1 cellular context compared by ENCODE assay signal in the genomic region with DNA sequence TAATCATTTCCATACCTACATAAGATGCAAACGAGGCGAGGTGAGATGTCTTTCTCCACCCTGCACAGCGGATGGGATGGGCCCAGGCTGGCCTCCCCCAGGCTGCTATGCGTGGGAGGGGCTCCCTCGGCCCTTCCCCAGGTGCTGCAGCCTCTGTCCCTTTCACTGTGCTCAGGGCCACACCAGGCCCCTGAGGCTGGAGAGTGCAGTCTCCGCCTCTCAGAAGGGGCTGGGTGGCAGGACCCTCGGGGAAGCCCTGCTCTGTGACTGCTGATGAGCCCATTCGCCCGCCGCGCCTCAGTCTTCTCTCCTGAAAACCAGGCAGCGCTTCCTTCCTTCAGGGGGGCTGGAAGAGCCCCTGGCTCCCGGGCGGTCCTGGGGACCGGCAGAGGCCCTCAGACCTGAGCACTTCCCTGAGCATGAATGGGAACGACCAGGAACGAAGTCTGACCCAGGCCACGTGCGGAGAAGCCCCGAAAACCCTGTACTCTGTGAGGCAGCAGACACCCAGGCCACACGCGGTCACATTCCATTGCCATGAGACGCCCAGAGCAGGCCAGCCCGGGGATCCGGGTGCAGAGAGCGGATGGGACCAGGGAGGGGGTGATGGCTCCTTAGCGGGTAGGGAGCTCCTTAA.
A peak's percentile ranks its signal among the peaks of the same experiment; 100 is the strongest.
TF ChIP-seq lines count a peak whose summit lies in the region.

No MANE protein-coding gene starts in this region.

TF ChIP-seq in HepG2, 621 proteins besides CTCF, POLR2A, EP300 and RAD21 (continued from another document and continues in another):
- TF ChIP-seq CREB1 (IDR thresholded peaks at IDR 0.05) = no peak
- no peak for TF ChIP-seq CREB1 (CRISPR knock-in tag; IDR thresholded peaks at IDR 0.05)
- TF ChIP-seq ZNF136 (CRISPR knock-in tag; IDR thresholded peaks at IDR 0.05; ENCODE audit: low read depth) = no peak
- TF ChIP-seq, protein P1, sequence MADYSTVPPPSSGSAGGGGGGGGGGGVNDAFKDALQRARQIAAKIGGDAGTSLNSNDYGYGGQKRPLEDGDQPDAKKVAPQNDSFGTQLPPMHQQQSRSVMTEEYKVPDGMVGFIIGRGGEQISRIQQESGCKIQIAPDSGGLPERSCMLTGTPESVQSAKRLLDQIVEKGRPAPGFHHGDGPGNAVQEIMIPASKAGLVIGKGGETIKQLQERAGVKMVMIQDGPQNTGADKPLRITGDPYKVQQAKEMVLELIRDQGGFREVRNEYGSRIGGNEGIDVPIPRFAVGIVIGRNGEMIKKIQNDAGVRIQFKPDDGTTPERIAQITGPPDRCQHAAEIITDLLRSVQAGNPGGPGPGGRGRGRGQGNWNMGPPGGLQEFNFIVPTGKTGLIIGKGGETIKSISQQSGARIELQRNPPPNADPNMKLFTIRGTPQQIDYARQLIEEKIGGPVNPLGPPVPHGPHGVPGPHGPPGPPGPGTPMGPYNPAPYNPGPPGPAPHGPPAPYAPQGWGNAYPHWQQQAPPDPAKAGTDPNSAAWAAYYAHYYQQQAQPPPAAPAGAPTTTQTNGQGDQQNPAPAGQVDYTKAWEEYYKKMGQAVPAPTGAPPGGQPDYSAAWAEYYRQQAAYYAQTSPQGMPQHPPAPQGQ (CRISPR knock-in tag; IDR thresholded peaks at IDR 0.05; ENCODE audit: borderline replicate concordance) = no peak
- no peak; the same call in 1 of the 2 replicates for TF ChIP-seq SAFB2 (CRISPR knock-in tag; IDR thresholded peaks at IDR 0.05; ENCODE audit: borderline replicate concordance, low read depth)
- TF ChIP-seq, protein P2, sequence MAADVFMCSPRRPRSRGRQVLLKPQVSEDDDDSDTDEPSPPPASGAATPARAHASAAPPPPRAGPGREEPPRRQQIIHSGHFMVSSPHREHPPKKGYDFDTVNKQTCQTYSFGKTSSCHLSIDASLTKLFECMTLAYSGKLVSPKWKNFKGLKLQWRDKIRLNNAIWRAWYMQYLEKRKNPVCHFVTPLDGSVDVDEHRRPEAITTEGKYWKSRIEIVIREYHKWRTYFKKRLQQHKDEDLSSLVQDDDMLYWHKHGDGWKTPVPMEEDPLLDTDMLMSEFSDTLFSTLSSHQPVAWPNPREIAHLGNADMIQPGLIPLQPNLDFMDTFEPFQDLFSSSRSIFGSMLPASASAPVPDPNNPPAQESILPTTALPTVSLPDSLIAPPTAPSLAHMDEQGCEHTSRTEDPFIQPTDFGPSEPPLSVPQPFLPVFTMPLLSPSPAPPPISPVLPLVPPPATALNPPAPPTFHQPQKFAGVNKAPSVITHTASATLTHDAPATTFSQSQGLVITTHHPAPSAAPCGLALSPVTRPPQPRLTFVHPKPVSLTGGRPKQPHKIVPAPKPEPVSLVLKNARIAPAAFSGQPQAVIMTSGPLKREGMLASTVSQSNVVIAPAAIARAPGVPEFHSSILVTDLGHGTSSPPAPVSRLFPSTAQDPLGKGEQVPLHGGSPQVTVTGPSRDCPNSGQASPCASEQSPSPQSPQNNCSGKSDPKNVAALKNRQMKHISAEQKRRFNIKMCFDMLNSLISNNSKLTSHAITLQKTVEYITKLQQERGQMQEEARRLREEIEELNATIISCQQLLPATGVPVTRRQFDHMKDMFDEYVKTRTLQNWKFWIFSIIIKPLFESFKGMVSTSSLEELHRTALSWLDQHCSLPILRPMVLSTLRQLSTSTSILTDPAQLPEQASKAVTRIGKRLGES (CRISPR knock-in tag; IDR thresholded peaks at IDR 0.05; ENCODE audit: borderline replicate concordance) = 0 out of 2 replicates have a peak, but pooled peaks have one; percentile 59
- TF ChIP-seq TAF1 (CRISPR knock-in tag; IDR thresholded peaks at IDR 0.05) = no peak
- TF ChIP-seq, protein P3, sequence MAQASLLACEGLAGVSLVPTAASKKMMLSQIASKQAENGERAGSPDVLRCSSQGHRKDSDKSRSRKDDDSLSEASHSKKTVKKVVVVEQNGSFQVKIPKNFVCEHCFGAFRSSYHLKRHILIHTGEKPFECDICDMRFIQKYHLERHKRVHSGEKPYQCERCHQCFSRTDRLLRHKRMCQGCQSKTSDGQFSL (CRISPR knock-in tag; IDR thresholded peaks at IDR 0.05) = no peak
- TF ChIP-seq FOSL1 (CRISPR knock-in tag; IDR thresholded peaks at IDR 0.05; ENCODE audit: borderline replicate concordance) = peak; percentile 55; the same call in 1 of the 2 replicates
- TF ChIP-seq CCAR2 (optimal IDR thresholded peaks at IDR 0.05; ENCODE audit: low read depth, low read length) = no peak
- no peak for TF ChIP-seq RARG (CRISPR knock-in tag; IDR thresholded peaks at IDR 0.05; ENCODE audit: low read depth)
- TF ChIP-seq, protein P4, sequence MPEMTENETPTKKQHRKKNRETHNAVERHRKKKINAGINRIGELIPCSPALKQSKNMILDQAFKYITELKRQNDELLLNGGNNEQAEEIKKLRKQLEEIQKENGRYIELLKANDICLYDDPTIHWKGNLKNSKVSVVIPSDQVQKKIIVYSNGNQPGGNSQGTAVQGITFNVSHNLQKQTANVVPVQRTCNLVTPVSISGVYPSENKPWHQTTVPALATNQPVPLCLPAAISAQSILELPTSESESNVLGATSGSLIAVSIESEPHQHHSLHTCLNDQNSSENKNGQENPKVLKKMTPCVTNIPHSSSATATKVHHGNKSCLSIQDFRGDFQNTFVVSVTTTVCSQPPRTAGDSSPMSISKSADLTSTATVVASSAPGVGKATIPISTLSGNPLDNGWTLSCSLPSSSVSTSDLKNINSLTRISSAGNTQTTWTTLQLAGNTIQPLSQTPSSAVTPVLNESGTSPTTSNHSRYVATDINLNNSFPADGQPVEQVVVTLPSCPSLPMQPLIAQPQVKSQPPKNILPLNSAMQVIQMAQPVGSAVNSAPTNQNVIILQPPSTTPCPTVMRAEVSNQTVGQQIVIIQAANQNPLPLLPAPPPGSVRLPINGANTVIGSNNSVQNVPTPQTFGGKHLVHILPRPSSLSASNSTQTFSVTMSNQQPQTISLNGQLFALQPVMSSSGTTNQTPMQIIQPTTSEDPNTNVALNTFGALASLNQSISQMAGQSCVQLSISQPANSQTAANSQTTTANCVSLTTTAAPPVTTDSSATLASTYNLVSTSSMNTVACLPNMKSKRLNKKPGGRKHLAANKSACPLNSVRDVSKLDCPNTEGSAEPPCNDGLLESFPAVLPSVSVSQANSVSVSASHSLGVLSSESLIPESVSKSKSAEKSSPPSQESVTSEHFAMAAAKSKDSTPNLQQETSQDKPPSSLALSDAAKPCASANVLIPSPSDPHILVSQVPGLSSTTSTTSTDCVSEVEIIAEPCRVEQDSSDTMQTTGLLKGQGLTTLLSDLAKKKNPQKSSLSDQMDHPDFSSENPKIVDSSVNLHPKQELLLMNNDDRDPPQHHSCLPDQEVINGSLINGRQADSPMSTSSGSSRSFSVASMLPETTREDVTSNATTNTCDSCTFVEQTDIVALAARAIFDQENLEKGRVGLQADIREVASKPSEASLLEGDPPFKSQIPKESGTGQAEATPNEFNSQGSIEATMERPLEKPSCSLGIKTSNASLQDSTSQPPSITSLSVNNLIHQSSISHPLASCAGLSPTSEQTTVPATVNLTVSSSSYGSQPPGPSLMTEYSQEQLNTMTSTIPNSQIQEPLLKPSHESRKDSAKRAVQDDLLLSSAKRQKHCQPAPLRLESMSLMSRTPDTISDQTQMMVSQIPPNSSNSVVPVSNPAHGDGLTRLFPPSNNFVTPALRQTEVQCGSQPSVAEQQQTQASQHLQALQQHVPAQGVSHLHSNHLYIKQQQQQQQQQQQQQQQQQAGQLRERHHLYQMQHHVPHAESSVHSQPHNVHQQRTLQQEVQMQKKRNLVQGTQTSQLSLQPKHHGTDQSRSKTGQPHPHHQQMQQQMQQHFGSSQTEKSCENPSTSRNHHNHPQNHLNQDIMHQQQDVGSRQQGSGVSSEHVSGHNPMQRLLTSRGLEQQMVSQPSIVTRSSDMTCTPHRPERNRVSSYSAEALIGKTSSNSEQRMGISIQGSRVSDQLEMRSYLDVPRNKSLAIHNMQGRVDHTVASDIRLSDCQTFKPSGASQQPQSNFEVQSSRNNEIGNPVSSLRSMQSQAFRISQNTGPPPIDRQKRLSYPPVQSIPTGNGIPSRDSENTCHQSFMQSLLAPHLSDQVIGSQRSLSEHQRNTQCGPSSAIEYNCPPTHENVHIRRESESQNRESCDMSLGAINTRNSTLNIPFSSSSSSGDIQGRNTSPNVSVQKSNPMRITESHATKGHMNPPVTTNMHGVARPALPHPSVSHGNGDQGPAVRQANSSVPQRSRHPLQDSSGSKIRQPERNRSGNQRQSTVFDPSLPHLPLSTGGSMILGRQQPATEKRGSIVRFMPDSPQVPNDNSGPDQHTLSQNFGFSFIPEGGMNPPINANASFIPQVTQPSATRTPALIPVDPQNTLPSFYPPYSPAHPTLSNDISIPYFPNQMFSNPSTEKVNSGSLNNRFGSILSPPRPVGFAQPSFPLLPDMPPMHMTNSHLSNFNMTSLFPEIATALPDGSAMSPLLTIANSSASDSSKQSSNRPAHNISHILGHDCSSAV (CRISPR knock-in tag; IDR thresholded peaks at IDR 0.05; ENCODE audit: borderline replicate concordance) = no peak
- no peak for TF ChIP-seq NFATC3 (CRISPR knock-in tag; IDR thresholded peaks at IDR 0.05)
- peak; percentile 84; the same call in 1 of the 2 replicates for TF ChIP-seq KLF11 (CRISPR knock-in tag; IDR thresholded peaks at IDR 0.05)
- TF ChIP-seq, protein P5, sequence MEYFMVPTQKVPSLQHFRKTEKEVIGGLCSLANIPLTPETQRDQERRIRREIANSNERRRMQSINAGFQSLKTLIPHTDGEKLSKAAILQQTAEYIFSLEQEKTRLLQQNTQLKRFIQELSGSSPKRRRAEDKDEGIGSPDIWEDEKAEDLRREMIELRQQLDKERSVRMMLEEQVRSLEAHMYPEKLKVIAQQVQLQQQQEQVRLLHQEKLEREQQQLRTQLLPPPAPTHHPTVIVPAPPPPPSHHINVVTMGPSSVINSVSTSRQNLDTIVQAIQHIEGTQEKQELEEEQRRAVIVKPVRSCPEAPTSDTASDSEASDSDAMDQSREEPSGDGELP (IDR thresholded peaks at IDR 0.05; ENCODE audit: borderline replicate concordance, low read depth) = no peak
- TF ChIP-seq, protein P6, sequence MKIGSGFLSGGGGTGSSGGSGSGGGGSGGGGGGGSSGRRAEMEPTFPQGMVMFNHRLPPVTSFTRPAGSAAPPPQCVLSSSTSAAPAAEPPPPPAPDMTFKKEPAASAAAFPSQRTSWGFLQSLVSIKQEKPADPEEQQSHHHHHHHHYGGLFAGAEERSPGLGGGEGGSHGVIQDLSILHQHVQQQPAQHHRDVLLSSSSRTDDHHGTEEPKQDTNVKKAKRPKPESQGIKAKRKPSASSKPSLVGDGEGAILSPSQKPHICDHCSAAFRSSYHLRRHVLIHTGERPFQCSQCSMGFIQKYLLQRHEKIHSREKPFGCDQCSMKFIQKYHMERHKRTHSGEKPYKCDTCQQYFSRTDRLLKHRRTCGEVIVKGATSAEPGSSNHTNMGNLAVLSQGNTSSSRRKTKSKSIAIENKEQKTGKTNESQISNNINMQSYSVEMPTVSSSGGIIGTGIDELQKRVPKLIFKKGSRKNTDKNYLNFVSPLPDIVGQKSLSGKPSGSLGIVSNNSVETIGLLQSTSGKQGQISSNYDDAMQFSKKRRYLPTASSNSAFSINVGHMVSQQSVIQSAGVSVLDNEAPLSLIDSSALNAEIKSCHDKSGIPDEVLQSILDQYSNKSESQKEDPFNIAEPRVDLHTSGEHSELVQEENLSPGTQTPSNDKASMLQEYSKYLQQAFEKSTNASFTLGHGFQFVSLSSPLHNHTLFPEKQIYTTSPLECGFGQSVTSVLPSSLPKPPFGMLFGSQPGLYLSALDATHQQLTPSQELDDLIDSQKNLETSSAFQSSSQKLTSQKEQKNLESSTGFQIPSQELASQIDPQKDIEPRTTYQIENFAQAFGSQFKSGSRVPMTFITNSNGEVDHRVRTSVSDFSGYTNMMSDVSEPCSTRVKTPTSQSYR (CRISPR knock-in tag; IDR thresholded peaks at IDR 0.05; ENCODE audit: borderline replicate concordance) = no peak
- TF ChIP-seq, protein P7, sequence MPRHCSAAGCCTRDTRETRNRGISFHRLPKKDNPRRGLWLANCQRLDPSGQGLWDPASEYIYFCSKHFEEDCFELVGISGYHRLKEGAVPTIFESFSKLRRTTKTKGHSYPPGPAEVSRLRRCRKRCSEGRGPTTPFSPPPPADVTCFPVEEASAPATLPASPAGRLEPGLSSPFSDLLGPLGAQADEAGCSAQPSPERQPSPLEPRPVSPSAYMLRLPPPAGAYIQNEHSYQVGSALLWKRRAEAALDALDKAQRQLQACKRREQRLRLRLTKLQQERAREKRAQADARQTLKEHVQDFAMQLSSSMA (CRISPR knock-in tag; IDR thresholded peaks at IDR 0.05) = peak; percentile 63; the same call in 1 of the 2 replicates
- TF ChIP-seq HNRNPH1 (optimal IDR thresholded peaks at IDR 0.05; ENCODE audit: low read depth, low read length) = no peak
- TF ChIP-seq, protein P8, sequence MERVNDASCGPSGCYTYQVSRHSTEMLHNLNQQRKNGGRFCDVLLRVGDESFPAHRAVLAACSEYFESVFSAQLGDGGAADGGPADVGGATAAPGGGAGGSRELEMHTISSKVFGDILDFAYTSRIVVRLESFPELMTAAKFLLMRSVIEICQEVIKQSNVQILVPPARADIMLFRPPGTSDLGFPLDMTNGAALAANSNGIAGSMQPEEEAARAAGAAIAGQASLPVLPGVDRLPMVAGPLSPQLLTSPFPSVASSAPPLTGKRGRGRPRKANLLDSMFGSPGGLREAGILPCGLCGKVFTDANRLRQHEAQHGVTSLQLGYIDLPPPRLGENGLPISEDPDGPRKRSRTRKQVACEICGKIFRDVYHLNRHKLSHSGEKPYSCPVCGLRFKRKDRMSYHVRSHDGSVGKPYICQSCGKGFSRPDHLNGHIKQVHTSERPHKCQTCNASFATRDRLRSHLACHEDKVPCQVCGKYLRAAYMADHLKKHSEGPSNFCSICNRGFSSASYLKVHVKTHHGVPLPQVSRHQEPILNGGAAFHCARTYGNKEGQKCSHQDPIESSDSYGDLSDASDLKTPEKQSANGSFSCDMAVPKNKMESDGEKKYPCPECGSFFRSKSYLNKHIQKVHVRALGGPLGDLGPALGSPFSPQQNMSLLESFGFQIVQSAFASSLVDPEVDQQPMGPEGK (CRISPR knock-in tag; IDR thresholded peaks at IDR 0.05) = no peak
- no peak for TF ChIP-seq MED13 (CRISPR knock-in tag; IDR thresholded peaks at IDR 0.05)
- TF ChIP-seq ZFP37 (CRISPR knock-in tag; IDR thresholded peaks at IDR 0.05; ENCODE audit: borderline replicate concordance) = peak; percentile 94; the same call in 1 of the 2 replicates
- TF ChIP-seq, protein P9, sequence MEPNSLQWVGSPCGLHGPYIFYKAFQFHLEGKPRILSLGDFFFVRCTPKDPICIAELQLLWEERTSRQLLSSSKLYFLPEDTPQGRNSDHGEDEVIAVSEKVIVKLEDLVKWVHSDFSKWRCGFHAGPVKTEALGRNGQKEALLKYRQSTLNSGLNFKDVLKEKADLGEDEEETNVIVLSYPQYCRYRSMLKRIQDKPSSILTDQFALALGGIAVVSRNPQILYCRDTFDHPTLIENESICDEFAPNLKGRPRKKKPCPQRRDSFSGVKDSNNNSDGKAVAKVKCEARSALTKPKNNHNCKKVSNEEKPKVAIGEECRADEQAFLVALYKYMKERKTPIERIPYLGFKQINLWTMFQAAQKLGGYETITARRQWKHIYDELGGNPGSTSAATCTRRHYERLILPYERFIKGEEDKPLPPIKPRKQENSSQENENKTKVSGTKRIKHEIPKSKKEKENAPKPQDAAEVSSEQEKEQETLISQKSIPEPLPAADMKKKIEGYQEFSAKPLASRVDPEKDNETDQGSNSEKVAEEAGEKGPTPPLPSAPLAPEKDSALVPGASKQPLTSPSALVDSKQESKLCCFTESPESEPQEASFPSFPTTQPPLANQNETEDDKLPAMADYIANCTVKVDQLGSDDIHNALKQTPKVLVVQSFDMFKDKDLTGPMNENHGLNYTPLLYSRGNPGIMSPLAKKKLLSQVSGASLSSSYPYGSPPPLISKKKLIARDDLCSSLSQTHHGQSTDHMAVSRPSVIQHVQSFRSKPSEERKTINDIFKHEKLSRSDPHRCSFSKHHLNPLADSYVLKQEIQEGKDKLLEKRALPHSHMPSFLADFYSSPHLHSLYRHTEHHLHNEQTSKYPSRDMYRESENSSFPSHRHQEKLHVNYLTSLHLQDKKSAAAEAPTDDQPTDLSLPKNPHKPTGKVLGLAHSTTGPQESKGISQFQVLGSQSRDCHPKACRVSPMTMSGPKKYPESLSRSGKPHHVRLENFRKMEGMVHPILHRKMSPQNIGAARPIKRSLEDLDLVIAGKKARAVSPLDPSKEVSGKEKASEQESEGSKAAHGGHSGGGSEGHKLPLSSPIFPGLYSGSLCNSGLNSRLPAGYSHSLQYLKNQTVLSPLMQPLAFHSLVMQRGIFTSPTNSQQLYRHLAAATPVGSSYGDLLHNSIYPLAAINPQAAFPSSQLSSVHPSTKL (CRISPR knock-in tag; IDR thresholded peaks at IDR 0.05) = peak; percentile 41
- TF ChIP-seq ELF3 (CRISPR knock-in tag; IDR thresholded peaks at IDR 0.05) = peak; percentile 84
- no peak for TF ChIP-seq ZBTB7A (CRISPR knock-in tag; IDR thresholded peaks at IDR 0.05)
